Comparison of ENCODE assay signal across 1 cellular context in genomic region chr16:83807710-83808572, GRCh38.
TF ChIP-seq lines count a peak whose summit lies in the region.

TSS of gene HSBP1 (plus strand) at chr16:83807978. CDS start at chr16:83808077, 99 bp downstream.

TF ChIP-seq in SK-N-SH, 30 proteins besides CTCF, POLR2A, EP300 and RAD21 (continued from another document):
- TF ChIP-seq PBX3 (IDR thresholded peaks at IDR 0.05) (no peak), GATA2 (CRISPR knock-in tag; IDR thresholded peaks at IDR 0.05) (no peak), SMC3 (IDR thresholded peaks at IDR 0.05; ENCODE audit: low read depth, low read length) (no peak), CHD2 (IDR thresholded peaks at IDR 0.05; ENCODE audit: low read length, partially characterized antibody) (peak; percentile 100), ELF1 (IDR thresholded peaks at IDR 0.05) (peak; percentile 88), NFIC (IDR thresholded peaks at IDR 0.05; ENCODE audit: borderline replicate concordance) (no peak), JUND (IDR thresholded peaks at IDR 0.05) (no peak), SIN3A (IDR thresholded peaks at IDR 0.05; ENCODE audit: borderline replicate concordance, low read depth, low read length) (peak; percentile 91), TAF1 (IDR thresholded peaks at IDR 0.05; ENCODE audit: borderline replicate concordance, low read depth, low read length) (no peak; the same call in 1 of the 2 replicates), MEF2A (IDR thresholded peaks at IDR 0.05; ENCODE audit: borderline replicate concordance, low read depth) (no peak), NRF1 (IDR thresholded peaks at IDR 0.05; ENCODE audit: low read depth, low read length) (no peak), EZH2phosphoT487 (IDR thresholded peaks at IDR 0.05; ENCODE audit: borderline replicate concordance, low read depth) (no peak), IRF3 (IDR thresholded peaks at IDR 0.05; ENCODE audit: low read depth, low read length) (no peak), USF1 (IDR thresholded peaks at IDR 0.05; ENCODE audit: borderline replicate concordance, low read depth) (no peak), MXI1 (IDR thresholded peaks at IDR 0.05; ENCODE audit: low read depth, low read length) (0 out of 2 replicates have a peak, but pooled peaks have one; percentile 26)
- TF ChIP-seq, protein P1, sequence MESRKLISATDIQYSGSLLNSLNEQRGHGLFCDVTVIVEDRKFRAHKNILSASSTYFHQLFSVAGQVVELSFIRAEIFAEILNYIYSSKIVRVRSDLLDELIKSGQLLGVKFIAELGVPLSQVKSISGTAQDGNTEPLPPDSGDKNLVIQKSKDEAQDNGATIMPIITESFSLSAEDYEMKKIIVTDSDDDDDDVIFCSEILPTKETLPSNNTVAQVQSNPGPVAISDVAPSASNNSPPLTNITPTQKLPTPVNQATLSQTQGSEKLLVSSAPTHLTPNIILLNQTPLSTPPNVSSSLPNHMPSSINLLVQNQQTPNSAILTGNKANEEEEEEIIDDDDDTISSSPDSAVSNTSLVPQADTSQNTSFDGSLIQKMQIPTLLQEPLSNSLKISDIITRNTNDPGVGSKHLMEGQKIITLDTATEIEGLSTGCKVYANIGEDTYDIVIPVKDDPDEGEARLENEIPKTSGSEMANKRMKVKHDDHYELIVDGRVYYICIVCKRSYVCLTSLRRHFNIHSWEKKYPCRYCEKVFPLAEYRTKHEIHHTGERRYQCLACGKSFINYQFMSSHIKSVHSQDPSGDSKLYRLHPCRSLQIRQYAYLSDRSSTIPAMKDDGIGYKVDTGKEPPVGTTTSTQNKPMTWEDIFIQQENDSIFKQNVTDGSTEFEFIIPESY (IDR thresholded peaks at IDR 0.05; ENCODE audit: borderline replicate concordance, low read depth) = peak; percentile 99
- TF ChIP-seq, protein P2, sequence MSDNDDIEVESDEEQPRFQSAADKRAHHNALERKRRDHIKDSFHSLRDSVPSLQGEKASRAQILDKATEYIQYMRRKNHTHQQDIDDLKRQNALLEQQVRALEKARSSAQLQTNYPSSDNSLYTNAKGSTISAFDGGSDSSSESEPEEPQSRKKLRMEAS (IDR thresholded peaks at IDR 0.05; ENCODE audit: low read depth) = 0 out of 2 replicates have a peak, but pooled peaks have one; percentile 31
